Comparison of ENCODE assay signal across 10 cellular contexts in genomic region chr2:239114119-239114581, GRCh38.
DNase-seq lines count a peak whose midpoint lies in the region; ATAC-seq and TF ChIP-seq lines count a peak whose summit lies in the region.
"Had no signal": no experiment of that assay in that cellular context is flagged by ENCODE, and none has a peak within 500 bp of the region (broad histone marks: within the 10 kb centered on the region; RNA-seq: fewer than 3 reads in every experiment).

No MANE protein-coding gene starts in this region.

- no peak overlapping the region for H3K4me3 Mint-ChIP-seq in type B pancreatic cell

- TF ChIP-seq CTCF in heart left ventricle (IDR thresholded peaks at IDR 0.05): no peak
- no peak for TF ChIP-seq CTCF in dorsolateral prefrontal cortex (IDR thresholded peaks at IDR 0.05 in 54 of 56, conservative IDR thresholded peaks at IDR 0.05 in 2 of 56; ENCODE audit: low read depth in 1 of 56, partially characterized antibody in 56 of 56)
- no peak for TF ChIP-seq CTCF in lower lobe of right lung (IDR thresholded peaks at IDR 0.05)
- no peak for TF ChIP-seq CTCF in type B pancreatic cell (conservative IDR thresholded peaks at IDR 0.05)

- H3K36me3 ChIP-seq in heart left ventricle: peaks cover 0 to 41% (median 30%) of the 10 kb centered on the region in 9 donors
- H3K36me3 ChIP-seq in lower lobe of right lung: peaks cover 36% of the 10 kb centered on the region

- no peak for TF ChIP-seq POLR2A in heart left ventricle (IDR thresholded peaks at IDR 0.05)

- H3K27ac ChIP-seq in heart left ventricle (peak overlapping the region in 10 of 12 donors; percentile 11 to 78 (median 40)), dorsolateral prefrontal cortex (peak overlapping the region in 57 of 59 donors; percentile 6 to 90 (median 71)), lower lobe of right lung (peak overlapping the region; percentile 22)

- no peaks in the 10 kb centered on the region for H3K9me3 Mint-ChIP-seq in type B pancreatic cell

- ATAC-seq in heart left ventricle (peak in 2 of 4 donors; percentile 27 to 33), lower lobe of right lung (no peak), GM18909 (IDR thresholded peaks at IDR 0.05; ENCODE audit: poor library complexity, unreplicated experiment) (no peak)

- no peaks in the 10 kb centered on the region for H3K9me3 ChIP-seq in heart left ventricle
- no peaks in the 10 kb centered on the region for H3K9me3 ChIP-seq in lower lobe of right lung

- intact Hi-C loops in heart left ventricle (cut with DNase I): no loop called here
- intact Hi-C loops in cardiac septum (cut with DNase I): no loop called here
- intact Hi-C loops in dorsolateral prefrontal cortex (cut with DNase I): no loop called here
- intact Hi-C loops in lower lobe of right lung (cut with DNase I): no loop called here

- no peak overlapping the region for H3K27ac Mint-ChIP-seq in type B pancreatic cell

- H3K27me3 ChIP-seq in heart left ventricle (no peaks in the 10 kb centered on the region), dorsolateral prefrontal cortex (no peaks in the 10 kb centered on the region), lower lobe of right lung (ENCODE audit: low read depth) (no peaks in the 10 kb centered on the region)

- H3K27me3 Mint-ChIP-seq in type B pancreatic cell: no peaks in the 10 kb centered on the region

- H3K4me3 ChIP-seq in heart left ventricle (no peak overlapping the region), dorsolateral prefrontal cortex (peak overlapping the region in 1 of 59 donors; percentile 8), lower lobe of right lung (no peak overlapping the region)

- WGBS in heart left ventricle, 4 donors: 38 to 59% (median 46%) methylated on average over 8 to 9 of the region's 9 CpGs

- DNase-seq in heart left ventricle (peak in 1 of 5 donors; percentile 58), cardiac septum (ENCODE audit: low spot score) (no peak), dorsolateral prefrontal cortex (peak in 1 of 10 donors; percentile 39), lower lobe of right lung (no peak), GM03348 (ENCODE audit: low spot score) (no peak), RKO (ENCODE audit: low spot score) (no peak), type B pancreatic cell (ENCODE audit: extremely low spot score, unreplicated experiment) (no peak)
- DNase-seq: midbrain; stimulated activated CD4-positive, alpha-beta T cell treated with anti-CD3 and anti-CD28 coated beads, Interleukin-2, amount 100 ng/mL, for 24 hours had no signal

- peaks cover 14% of the 10 kb centered on the region for H3K4me1 Mint-ChIP-seq in type B pancreatic cell (ENCODE audit: unreplicated experiment)

- no peaks in the 10 kb centered on the region for H3K36me3 Mint-ChIP-seq in type B pancreatic cell

- H3K4me1 ChIP-seq in heart left ventricle: peaks cover 0 to 30% (median 20%) of the 10 kb centered on the region in 12 donors
- peaks cover 20% of the 10 kb centered on the region for H3K4me1 ChIP-seq in lower lobe of right lung
